Comparison of ENCODE assay signal across 8 cellular contexts in genomic region chr15:69758810-69759410, GRCh38.
DNase-seq lines count a peak whose midpoint lies in the region; ATAC-seq lines count a peak whose summit lies in the region.

No MANE protein-coding gene starts in this region.

- peaks cover 1% of the 10 kb centered on the region for H3K36me3 Mint-ChIP-seq in activated naive CD4-positive, alpha-beta T cell treated with anti-CD3 and anti-CD28 coated beads, Interleukin-2, amount 50 U/mL, for 24 hours
- H3K36me3 Mint-ChIP-seq in naive B cell, result no peaks in the 10 kb centered on the region

- H3K9me3 Mint-ChIP-seq in activated naive CD4-positive, alpha-beta T cell treated with anti-CD3 and anti-CD28 coated beads, Interleukin-2, amount 50 U/mL, for 24 hours, result peaks cover 4% of the 10 kb centered on the region
- H3K9me3 Mint-ChIP-seq in naive B cell, result peaks cover under 1 to 6% (median 5%) of the 10 kb centered on the region in 7 donors

- DNase-seq in A172 (ENCODE audit: low spot score) (peak; percentile 59), T follicular helper cell (ENCODE audit: low read depth) (peak; percentile 80), naive B cell (peak; percentile 79), ureter (ENCODE audit: low spot score) (peak; percentile 52), NCI-H526 (lab: John Stamatoyannopoulos, UW) (no peak)

- H3K27ac Mint-ChIP-seq in activated naive CD4-positive, alpha-beta T cell treated with anti-CD3 and anti-CD28 coated beads, Interleukin-2, amount 50 U/mL, for 24 hours, result peak overlapping the region; percentile 95
- H3K27ac Mint-ChIP-seq in naive B cell, result peak overlapping the region; percentile 71 to 89 (median 84)

- H3K27me3 Mint-ChIP-seq in activated naive CD4-positive, alpha-beta T cell treated with anti-CD3 and anti-CD28 coated beads, Interleukin-2, amount 50 U/mL, for 24 hours, result no peaks in the 10 kb centered on the region
- peaks cover 0 to 4% (median 0%) of the 10 kb centered on the region in 3 donors for H3K27me3 Mint-ChIP-seq in naive B cell

- ATAC-seq in HG02973 (IDR thresholded peaks at IDR 0.05; ENCODE audit: unreplicated experiment), result peak; percentile 35
- peak; percentile 81 to 83 for ATAC-seq in naive B cell (ENCODE audit: low read depth in 2 of 2)
- ATAC-seq in GM21526 (IDR thresholded peaks at IDR 0.05; ENCODE audit: low FRiP score, unreplicated experiment), result no peak

- H3K4me3 Mint-ChIP-seq in activated naive CD4-positive, alpha-beta T cell treated with anti-CD3 and anti-CD28 coated beads, Interleukin-2, amount 50 U/mL, for 24 hours, result peak overlapping the region; percentile 50
- peak overlapping the region; percentile 21 to 83 (median 60) for H3K4me3 Mint-ChIP-seq in naive B cell

- peaks cover 95% of the 10 kb centered on the region for H3K4me1 Mint-ChIP-seq in activated naive CD4-positive, alpha-beta T cell treated with anti-CD3 and anti-CD28 coated beads, Interleukin-2, amount 50 U/mL, for 24 hours
- H3K4me1 Mint-ChIP-seq in naive B cell, result peaks cover 73 to 89% (median 88%) of the 10 kb centered on the region in 3 donors

Comparison
In these comparisons a context has a peak if more than half of its experiments do, and no peak if none do; other contexts are left out.
1. DNase-seq: peak in A172 (single experiment), T follicular helper cell (single experiment), naive B cell (single experiment) and ureter (single experiment); none in NCI-H526 (0 of 2).